14 cellular contexts compared by ENCODE assay signal in the genomic region with DNA sequence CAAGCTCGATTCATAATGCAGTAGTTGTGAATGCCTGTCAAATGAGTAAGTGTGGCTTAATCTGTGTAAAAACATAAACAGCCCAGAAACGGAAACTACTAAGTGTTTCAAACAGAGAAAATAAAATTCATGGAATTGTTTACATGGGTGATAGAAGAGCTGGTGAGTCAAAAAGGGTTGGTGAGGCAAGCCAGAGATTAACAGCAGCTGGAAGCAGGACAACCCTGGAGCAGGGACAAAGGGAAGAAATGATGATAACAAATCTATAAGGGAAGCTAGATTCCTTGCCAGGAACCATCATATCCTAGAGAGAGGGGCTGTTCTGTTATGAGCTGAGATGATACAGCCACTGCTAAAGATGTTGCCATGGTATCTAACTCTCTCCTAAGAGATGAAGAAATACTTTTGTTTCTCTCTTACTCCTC. TPM values are rescaled to one million over a fixed set of nuclear protein-coding genes. Genes with fewer than 3 reads are reported as not detected.
DNase-seq lines count a peak whose midpoint lies in the region; TF ChIP-seq lines count a peak whose summit lies in the region.
"Had no signal": no experiment of that assay in that cellular context is flagged by ENCODE, and none has a peak within 500 bp of the region (broad histone marks: within the 10 kb centered on the region; RNA-seq: fewer than 3 reads in every experiment).

No MANE protein-coding gene starts in this region.

- H3K4me3 ChIP-seq in thyroid gland (replicated peaks in 1 of 3) (no peak overlapping the region), testis (no peak overlapping the region)
- H3K4me3 ChIP-seq: lower lobe of right lung had no signal

- no peak for TF ChIP-seq CTCF in thyroid gland (IDR thresholded peaks at IDR 0.05)
- no peak for TF ChIP-seq CTCF in testis (IDR thresholded peaks at IDR 0.05)

- no peaks in the 10 kb centered on the region for H3K9me3 ChIP-seq in thyroid gland
- H3K9me3 ChIP-seq in testis: no peaks in the 10 kb centered on the region
- H3K9me3 ChIP-seq: lower lobe of right lung had no signal

- TF ChIP-seq POLR2A in thyroid gland (IDR thresholded peaks at IDR 0.05): no peak
- no peak for TF ChIP-seq POLR2A in testis (IDR thresholded peaks at IDR 0.05)

- intact Hi-C loops in thyroid gland (cut with DNase I) (no loop called here), testis (cut with DNase I; ENCODE audit: low total_unique reads) (no loop called here), posterior cingulate gyrus (cut with DNase I) (no loop called here)

- H3K27me3 ChIP-seq in thyroid gland: no peaks in the 10 kb centered on the region
- H3K27me3 ChIP-seq in testis: no peaks in the 10 kb centered on the region

- 52 to 59% methylated on average over 2 of the region's 2 CpGs for WGBS in thyroid gland, 2 donors
- WGBS in testis, 2 donors: 57 to 65% methylated on average over 2 of the region's 2 CpGs

- H3K4me1 ChIP-seq in thyroid gland (no peaks in the 10 kb centered on the region), testis (no peaks in the 10 kb centered on the region)
- H3K4me1 ChIP-seq: lower lobe of right lung had no signal

- H3K27ac ChIP-seq in thyroid gland: no peak overlapping the region
- H3K27ac ChIP-seq in testis: no peak overlapping the region
- H3K27ac ChIP-seq: lower lobe of right lung had no signal

- DNase-seq in AG08395 (ENCODE audit: low spot score) (peak; percentile 81), HT1080 (ENCODE audit: low read depth) (peak; percentile 85), dedifferentiated amniotic fluid mesenchymal stem cell (ENCODE audit: extremely low spot score) (peak; percentile 85), lung microvascular endothelial cell (ENCODE audit: low read depth in 2 of 2) (peak; percentile 32 to 94), thyroid gland (no peak), testis (no peak), posterior cingulate gyrus (no peak), cortex of kidney (lab: John Stamatoyannopoulos, UW) (no peak)
- DNase-seq: activated CD4-positive, alpha-beta T cell treated with anti-CD3 and anti-CD28 coated beads for 1 hour; effector CD8-positive, alpha-beta T cell; KBM-7; lower lobe of right lung; SIG-M5; small intestine had no signal

- no peaks in the 10 kb centered on the region for H3K36me3 ChIP-seq in thyroid gland
- no peaks in the 10 kb centered on the region for H3K36me3 ChIP-seq in testis (ENCODE audit: low read depth, missing control alignments)
- H3K36me3 ChIP-seq: lower lobe of right lung had no signal

RNA-seq across cellular contexts. Expression of a gene that starts 18.0 kb away (rescaled TPM):
- 0.77 and 2.1 TPM in 2 replicates for total RNA-seq in HT1080 (2014; rRNA removed; shearing (Covaris generic))
- 3.1 and 4.6 TPM in 2 replicates for polyA plus RNA-seq in HT1080 (2015; cell fraction: cytosol; rRNA removed)
- polyA plus RNA-seq in HT1080 (2015; cell fraction: nucleus; rRNA removed): 0.37 and 1.6 TPM in 2 replicates
- total RNA-seq in lung microvascular endothelial cell (under 0.01 TPM in 1 of 2 replicates, not detected in the other), thyroid gland (1 to 10 TPM; 1.9 to 8.6 (median 2.8) TPM), testis (1 to 10 TPM in 1 of 2 donors, under 1 TPM in 1; 0.68 to 1.5 TPM)
- 3.4 TPM for polyA plus RNA-seq in testis (ENCODE audit: insufficient read depth, low read depth, low replicate concordance)

Comparison
In these comparisons a context has a peak if more than half of its experiments do, and no peak if none do; other contexts are left out.
1. DNase-seq: peak in AG08395 (single experiment), HT1080 (single experiment), dedifferentiated amniotic fluid mesenchymal stem cell (single experiment) and lung microvascular endothelial cell (2 of 2); none in thyroid gland (0 of 2), testis (single experiment), posterior cingulate gyrus (0 of 10) and cortex of kidney (single experiment).